In genomic region chr15:74193905-74194304, GRCh38 we compare ENCODE assay signal across 17 cellular contexts. TPM values are rescaled to one million over a fixed set of nuclear protein-coding genes. Genes with fewer than 3 reads are reported as not detected.
"Had no signal": no experiment of that assay in that cellular context is flagged by ENCODE, and none has a peak within 500 bp of the region (broad histone marks: within the 10 kb centered on the region; RNA-seq: fewer than 3 reads in every experiment).

No MANE protein-coding gene starts in this region.

- H3K4me3 ChIP-seq: ascending aorta, cardiac muscle cell, dorsolateral prefrontal cortex, left lung, stomach, testis, upper lobe of right lung had no signal

- H3K36me3 ChIP-seq: ascending aorta, cardiac muscle cell, left lung, neutrophil, stomach, upper lobe of right lung had no signal

- H3K27me3 ChIP-seq: ascending aorta, cardiac muscle cell, dorsolateral prefrontal cortex, left lung, neutrophil, stomach, testis, upper lobe of right lung had no signal

- H3K27ac ChIP-seq: ascending aorta, cardiac muscle cell, dorsolateral prefrontal cortex, left lung, neutrophil, stomach, testis, upper lobe of right lung had no signal

- DNase-seq: activated CD4-positive, CD25-positive, alpha-beta regulatory T cell treated with anti-CD3 and anti-CD28 coated beads, Interleukin-2, amount 50 U/mL, for 72 hours; activated naive CD4-positive, alpha-beta T cell; activated T-cell treated with anti-CD3 and anti-CD28 coated beads for 4 hours; dorsolateral prefrontal cortex; kidney; naive thymus-derived CD8-positive, alpha-beta T cell; posterior cingulate gyrus; small intestine; stomach; T-helper 9 cell; testis; upper lobe of right lung had no signal

- H3K9me3 ChIP-seq: ascending aorta, left lung, neutrophil, stomach, testis, upper lobe of right lung had no signal

- FAIRE-seq: endometrium, kidney, small intestine had no signal

- ATAC-seq: naive thymus-derived CD8-positive, alpha-beta T cell; upper lobe of right lung had no signal

RNA-seq across cellular contexts. Expression of gene STRA6, which starts 8.7 kb away (rescaled TPM):
- total RNA-seq: ascending aorta; naive thymus-derived CD8-positive, alpha-beta T cell; upper lobe of right lung had no signal
- polyA plus RNA-seq: naive thymus-derived CD8-positive, alpha-beta T cell had no signal

RNA-seq across cellular contexts. Expression of gene ISLR, which starts 20.4 kb away (rescaled TPM):
- total RNA-seq: naive thymus-derived CD8-positive, alpha-beta T cell had no signal
- polyA plus RNA-seq: naive thymus-derived CD8-positive, alpha-beta T cell had no signal

RNA-seq across cellular contexts. Expression of gene CCDC33, which starts 42.2 kb away (rescaled TPM):
- total RNA-seq: ascending aorta; naive thymus-derived CD8-positive, alpha-beta T cell; upper lobe of right lung had no signal
- polyA plus RNA-seq: naive thymus-derived CD8-positive, alpha-beta T cell; stomach had no signal
